ENCODE assay signal across 1 cellular context in the genomic region with DNA sequence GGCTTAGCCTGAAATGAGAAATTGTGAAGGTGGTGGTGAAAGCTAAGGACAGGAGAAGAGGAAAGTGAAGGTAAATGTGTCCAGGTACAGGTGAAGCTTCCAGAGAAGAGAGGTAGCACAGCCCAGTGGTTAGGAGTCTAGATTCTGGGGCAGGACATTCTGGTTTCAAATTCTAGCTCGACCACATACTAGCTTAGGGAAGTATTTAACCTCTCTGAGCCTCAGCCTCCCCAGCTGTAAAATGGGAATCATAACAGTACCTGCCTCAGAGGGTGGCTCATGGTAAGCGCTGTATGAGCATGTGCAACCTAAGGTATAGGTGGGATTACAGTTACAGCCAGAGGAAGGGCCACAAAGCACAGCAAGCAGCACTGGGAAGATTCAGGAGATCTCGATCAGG.
TF ChIP-seq lines count a peak whose summit lies in the region.

No MANE protein-coding gene starts in this region.

TF ChIP-seq in H1, 55 proteins besides CTCF, POLR2A, EP300 and RAD21:
- TF ChIP-seq TCF12 (IDR thresholded peaks at IDR 0.05; ENCODE audit: low read depth, low read length) (no peak), TEAD4 (IDR thresholded peaks at IDR 0.05; ENCODE audit: low read depth, low read length) (no peak), CBX8 (IDR thresholded peaks at IDR 0.05; ENCODE audit: borderline replicate concordance, low read depth, low read length) (no peak), SUZ12 (IDR thresholded peaks at IDR 0.05; ENCODE audit: low read length) (no peak), SP4 (IDR thresholded peaks at IDR 0.05; ENCODE audit: low read length) (no peak), ZNF274 (IDR thresholded peaks at IDR 0.05; ENCODE audit: borderline replicate concordance, extremely low read depth, low read length) (no peak), HDAC2 (IDR thresholded peaks at IDR 0.05; ENCODE audit: borderline replicate concordance in 1 of 2, low read depth in 2 of 2, low read length in 2 of 2) (no peak), RBBP5 (IDR thresholded peaks at IDR 0.05; ENCODE audit: borderline replicate concordance, low read depth, low read length) (no peak), ASH2L (IDR thresholded peaks at IDR 0.05; ENCODE audit: low read length) (no peak)
- TF ChIP-seq, protein P1, sequence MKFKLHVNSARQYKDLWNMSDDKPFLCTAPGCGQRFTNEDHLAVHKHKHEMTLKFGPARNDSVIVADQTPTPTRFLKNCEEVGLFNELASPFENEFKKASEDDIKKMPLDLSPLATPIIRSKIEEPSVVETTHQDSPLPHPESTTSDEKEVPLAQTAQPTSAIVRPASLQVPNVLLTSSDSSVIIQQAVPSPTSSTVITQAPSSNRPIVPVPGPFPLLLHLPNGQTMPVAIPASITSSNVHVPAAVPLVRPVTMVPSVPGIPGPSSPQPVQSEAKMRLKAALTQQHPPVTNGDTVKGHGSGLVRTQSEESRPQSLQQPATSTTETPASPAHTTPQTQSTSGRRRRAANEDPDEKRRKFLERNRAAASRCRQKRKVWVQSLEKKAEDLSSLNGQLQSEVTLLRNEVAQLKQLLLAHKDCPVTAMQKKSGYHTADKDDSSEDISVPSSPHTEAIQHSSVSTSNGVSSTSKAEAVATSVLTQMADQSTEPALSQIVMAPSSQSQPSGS (IDR thresholded peaks at IDR 0.05; ENCODE audit: low read length) = no peak
